9 cellular contexts compared by ENCODE assay signal in the genomic region with DNA sequence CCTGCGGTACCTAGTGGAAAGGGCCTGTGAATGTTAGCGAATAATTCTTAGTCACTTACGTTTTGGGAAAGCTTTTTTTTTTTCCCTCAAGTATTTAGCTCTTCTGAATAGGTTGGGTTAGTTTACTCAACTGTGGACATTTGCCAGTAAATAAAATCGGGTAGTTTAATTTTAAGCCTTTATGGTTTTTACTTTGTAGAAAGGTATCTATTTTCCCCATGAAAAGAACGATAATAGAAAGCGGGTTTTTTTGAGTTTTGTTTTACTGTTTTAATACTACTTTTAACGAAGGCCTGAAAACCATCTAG. TPM values are rescaled to one million over a fixed set of nuclear protein-coding genes. Genes with fewer than 3 reads are reported as not detected.
DNase-seq lines count a peak whose midpoint lies in the region; ATAC-seq, FAIRE-seq and TF ChIP-seq lines count a peak whose summit lies in the region.
"Had no signal": no experiment of that assay in that cellular context is flagged by ENCODE, and none has a peak within 500 bp of the region (broad histone marks: within the 10 kb centered on the region; RNA-seq: fewer than 3 reads in every experiment).

No MANE protein-coding gene starts in this region.

- H3K27me3 ChIP-seq in heart left ventricle = no peaks in the 10 kb centered on the region
- no peaks in the 10 kb centered on the region for H3K27me3 ChIP-seq in bronchial epithelial cell (ENCODE audit: control insufficient read depth, insufficient read depth, low read length)
- no peaks in the 10 kb centered on the region for H3K27me3 ChIP-seq in mononuclear cell (ENCODE audit: insufficient read depth, low read length)
- H3K27me3 ChIP-seq in vagina = no peaks in the 10 kb centered on the region

- ATAC-seq in heart left ventricle = no peak
- ATAC-seq in left cardiac atrium = no peak
- no peak for ATAC-seq in HG03521 (IDR thresholded peaks at IDR 0.05; ENCODE audit: unreplicated experiment)
- ATAC-seq in GM21367 (IDR thresholded peaks at IDR 0.05; ENCODE audit: unreplicated experiment) = no peak

- no peaks in the 10 kb centered on the region for H3K9me3 ChIP-seq in heart left ventricle
- no peaks in the 10 kb centered on the region for H3K9me3 ChIP-seq in mononuclear cell (ENCODE audit: low read depth, low read length)
- no peaks in the 10 kb centered on the region for H3K9me3 ChIP-seq in vagina

- TF ChIP-seq POLR2A in heart left ventricle (IDR thresholded peaks at IDR 0.05) = no peak
- TF ChIP-seq POLR2A in vagina (IDR thresholded peaks at IDR 0.05) = no peak

- H3K4me3 ChIP-seq in heart left ventricle (peak overlapping the region; percentile 20 to 100 (median 98)), bronchial epithelial cell (ENCODE audit: low read depth, low read length) (peak overlapping the region; percentile 64), mononuclear cell (ENCODE audit: low read length) (peak overlapping the region; percentile 66), vagina (peak overlapping the region; percentile 84 to 100)

- intact Hi-C loops in heart left ventricle (cut with DNase I) = loop anchor here in 4 of 10 donors (1.0 to 5.0 kb wide), 5 partner anchors 42 to 137 kb away; partner anchors contain the start of genes SLC25A29 (in 2 of the 4) and WDR25 (in 2 of the 4)
- intact Hi-C loops in left cardiac atrium (cut with DNase I) = no loop called here
- intact Hi-C loops in vagina (cut with DNase I) = loop anchor here (5.0 kb wide), 1 partner anchor 142 kb away; no protein-coding TSS in a partner anchor

- DNase-seq in heart left ventricle (no peak), left cardiac atrium (no peak), bronchial epithelial cell (ENCODE audit: low read depth) (no peak), vagina (ENCODE audit: extremely low spot score in 2 of 2) (no peak), GF-D8 (lab: John Stamatoyannopoulos, UW) (no peak)

- FAIRE-seq in bronchial epithelial cell (lab: Jason Lieb, UNC) = no peak
- FAIRE-seq: endometrium had no signal

- H3K4me1 ChIP-seq in heart left ventricle = peaks cover 15 to 70% (median 59%) of the 10 kb centered on the region in 12 donors
- H3K4me1 ChIP-seq in mononuclear cell (ENCODE audit: insufficient read depth, low read length) = peaks cover 58% of the 10 kb centered on the region
- peaks cover 69% of the 10 kb centered on the region for H3K4me1 ChIP-seq in vagina

- peaks cover 0 to 3% (median 0%) of the 10 kb centered on the region in 9 donors for H3K36me3 ChIP-seq in heart left ventricle
- H3K36me3 ChIP-seq in bronchial epithelial cell (ENCODE audit: control insufficient read depth, insufficient read depth, low read length) = no peaks in the 10 kb centered on the region
- no peaks in the 10 kb centered on the region for H3K36me3 ChIP-seq in vagina

- no peak for TF ChIP-seq CTCF in heart left ventricle (IDR thresholded peaks at IDR 0.05)
- TF ChIP-seq CTCF in bronchial epithelial cell (IDR thresholded peaks at IDR 0.05; ENCODE audit: insufficient read depth, low read length, severe bottlenecking) = no peak
- no peak for TF ChIP-seq CTCF in vagina (IDR thresholded peaks at IDR 0.05)

- H3K27ac ChIP-seq in heart left ventricle (peak overlapping the region; percentile 76 to 100 (median 98)), vagina (peak overlapping the region; percentile 99)

- WGBS in heart left ventricle, 4 donors = 3 to 6% (median 4%) methylated on average over 7 of the region's 7 CpGs

RNA-seq across cellular contexts. Expression of gene YY1, which starts 1.7 kb away (rescaled TPM):
- total RNA-seq in heart left ventricle = 10 to 100 TPM; 32.2 to 59.7 (median 46.0) TPM
- polyA plus RNA-seq in heart left ventricle = 10 to 100 TPM; 18.4 to 24.1 TPM
- total RNA-seq in left cardiac atrium = 10 to 100 TPM; 41.0 to 45.7 TPM
- total RNA-seq in bronchial epithelial cell = 44.8 and 50.5 TPM in 2 replicates
- 80.5 TPM for total RNA-seq in mononuclear cell
- 43.0 TPM for total RNA-seq in vagina
